In the genomic region with DNA sequence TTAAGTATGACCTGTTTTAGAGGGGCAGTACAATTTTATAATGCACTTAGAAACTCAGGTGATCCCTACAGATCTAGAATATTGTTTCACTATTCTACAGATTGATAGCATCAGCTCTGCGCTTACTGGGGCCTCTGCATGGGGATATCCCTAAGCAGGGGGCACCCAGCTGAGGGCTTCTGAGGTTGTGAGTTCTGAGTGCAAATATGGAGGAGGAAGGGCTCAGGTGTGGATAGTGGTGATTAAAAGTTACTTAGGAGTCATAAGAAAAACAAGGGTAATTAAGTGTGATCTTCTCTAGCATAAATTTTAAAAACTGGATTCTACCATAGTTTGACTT, we compare ENCODE assay signal across 13 cellular contexts.
A peak's percentile ranks its signal among the peaks of the same experiment; 100 is the strongest.
DNase-seq lines count a peak whose midpoint lies in the region; ATAC-seq, FAIRE-seq and TF ChIP-seq lines count a peak whose summit lies in the region.
"Had no signal": no experiment of that assay in that cellular context is flagged by ENCODE, and none has a peak within 500 bp of the region (broad histone marks: within the 10 kb centered on the region; RNA-seq: fewer than 3 reads in every experiment).

No MANE protein-coding gene starts in this region.

- H3K9me3 Mint-ChIP-seq in type B pancreatic cell (no peaks in the 10 kb centered on the region), endodermal cell (no peaks in the 10 kb centered on the region)
- H3K9me3 Mint-ChIP-seq: activated naive CD4-positive, alpha-beta T cell treated with anti-CD3 and anti-CD28 coated beads, Interleukin-2, amount 10 ng/mL, durations not matched to agents 7 days and 5 days had no signal

- DNase-seq in type B pancreatic cell (ENCODE audit: extremely low spot score, unreplicated experiment) (no peak), NK-92 (lab: John Stamatoyannopoulos, UW; ENCODE audit: unreplicated experiment) (no peak), CD1c-positive myeloid dendritic cell (ENCODE audit: extremely low spot score) (no peak), endodermal cell (no peak), GM12892 (ENCODE audit: insufficient read length) (no peak)
- DNase-seq: activated naive CD4-positive, alpha-beta T cell treated with anti-CD3 and anti-CD28 coated beads, Interleukin-2, amount 10 ng/mL, durations not matched to agents 7 days and 5 days; DMS153; left colon; NCI-H2107; pancreas had no signal

- H3K36me3 Mint-ChIP-seq in type B pancreatic cell (peaks cover 17% of the 10 kb centered on the region), endodermal cell (ENCODE audit: low read depth) (peaks cover 14% of the 10 kb centered on the region)
- H3K36me3 Mint-ChIP-seq: activated naive CD4-positive, alpha-beta T cell treated with anti-CD3 and anti-CD28 coated beads, Interleukin-2, amount 10 ng/mL, durations not matched to agents 7 days and 5 days had no signal

- H3K27ac Mint-ChIP-seq in type B pancreatic cell: peak overlapping the region; percentile 28
- H3K27ac Mint-ChIP-seq in endodermal cell: no peak overlapping the region
- H3K27ac Mint-ChIP-seq: activated naive CD4-positive, alpha-beta T cell treated with anti-CD3 and anti-CD28 coated beads, Interleukin-2, amount 10 ng/mL, durations not matched to agents 7 days and 5 days had no signal

- peaks cover 4% of the 10 kb centered on the region for H3K4me1 ChIP-seq in endodermal cell (ENCODE audit: control insufficient read depth, insufficient read depth, low read length)
- H3K4me1 ChIP-seq: pancreas had no signal

- no peak overlapping the region for H3K4me3 Mint-ChIP-seq in type B pancreatic cell
- no peak overlapping the region for H3K4me3 Mint-ChIP-seq in endodermal cell
- H3K4me3 Mint-ChIP-seq: activated naive CD4-positive, alpha-beta T cell treated with anti-CD3 and anti-CD28 coated beads, Interleukin-2, amount 10 ng/mL, durations not matched to agents 7 days and 5 days had no signal

- TF ChIP-seq CTCF in type B pancreatic cell (conservative IDR thresholded peaks at IDR 0.05) (no peak), endodermal cell (conservative IDR thresholded peaks at IDR 0.05) (no peak)

- H3K27me3 Mint-ChIP-seq in type B pancreatic cell: no peaks in the 10 kb centered on the region
- no peaks in the 10 kb centered on the region for H3K27me3 Mint-ChIP-seq in endodermal cell (ENCODE audit: insufficient read depth)
- H3K27me3 Mint-ChIP-seq: activated naive CD4-positive, alpha-beta T cell treated with anti-CD3 and anti-CD28 coated beads, Interleukin-2, amount 10 ng/mL, durations not matched to agents 7 days and 5 days had no signal

- H3K9ac ChIP-seq in endodermal cell (ENCODE audit: extremely low read depth, low read length, poor library complexity, severe bottlenecking): no peak overlapping the region

- no peak for TF ChIP-seq POLR2A in GM12892 (IDR thresholded peaks at IDR 0.05; ENCODE audit: low read depth, low read length)

- no peaks in the 10 kb centered on the region for H3K9me3 ChIP-seq in endodermal cell (ENCODE audit: control insufficient read depth, low read length)
- H3K9me3 ChIP-seq: pancreas had no signal

- no peak overlapping the region for H3K4me3 ChIP-seq in endodermal cell (ENCODE audit: low read length)
- H3K4me3 ChIP-seq: pancreas had no signal

- H3K36me3 ChIP-seq in endodermal cell (ENCODE audit: control insufficient read depth, insufficient read depth, low read length): peaks cover 16% of the 10 kb centered on the region
- H3K36me3 ChIP-seq: pancreas had no signal

- no peak overlapping the region for H3K27ac ChIP-seq in endodermal cell (ENCODE audit: low read depth, low read length)
- H3K27ac ChIP-seq: pancreas had no signal

- WGBS in endodermal cell (ENCODE audit: insufficient coverage in 1 of 2, insufficient read length in 1 of 2), 2 experiments: 88% methylated on average over 1 of the region's 1 CpG; no CpG with 5 or more reads in 1 of the 2 experiments

- H3K4me1 Mint-ChIP-seq in type B pancreatic cell (ENCODE audit: unreplicated experiment) (peaks cover 43% of the 10 kb centered on the region), endodermal cell (peaks cover 36% of the 10 kb centered on the region)
- H3K4me1 Mint-ChIP-seq: activated naive CD4-positive, alpha-beta T cell treated with anti-CD3 and anti-CD28 coated beads, Interleukin-2, amount 10 ng/mL, durations not matched to agents 7 days and 5 days had no signal

- ATAC-seq in GM19463 (IDR thresholded peaks at IDR 0.05; ENCODE audit: unreplicated experiment) (peak; percentile 45), HG02870 (IDR thresholded peaks at IDR 0.05; ENCODE audit: unreplicated experiment) (peak; percentile 42), HG03521 (IDR thresholded peaks at IDR 0.05; ENCODE audit: unreplicated experiment) (peak; percentile 26)
- ATAC-seq: left colon, pancreas had no signal

- no peaks in the 10 kb centered on the region for H3K27me3 ChIP-seq in endodermal cell (ENCODE audit: control insufficient read depth, insufficient read depth, low read length, poor library complexity, severe bottlenecking)
- H3K27me3 ChIP-seq: pancreas had no signal

- FAIRE-seq in GM12892 (lab: Jason Lieb, UNC): no peak
- FAIRE-seq: pancreas had no signal
